6 cellular contexts compared by ENCODE assay signal in the genomic region with DNA sequence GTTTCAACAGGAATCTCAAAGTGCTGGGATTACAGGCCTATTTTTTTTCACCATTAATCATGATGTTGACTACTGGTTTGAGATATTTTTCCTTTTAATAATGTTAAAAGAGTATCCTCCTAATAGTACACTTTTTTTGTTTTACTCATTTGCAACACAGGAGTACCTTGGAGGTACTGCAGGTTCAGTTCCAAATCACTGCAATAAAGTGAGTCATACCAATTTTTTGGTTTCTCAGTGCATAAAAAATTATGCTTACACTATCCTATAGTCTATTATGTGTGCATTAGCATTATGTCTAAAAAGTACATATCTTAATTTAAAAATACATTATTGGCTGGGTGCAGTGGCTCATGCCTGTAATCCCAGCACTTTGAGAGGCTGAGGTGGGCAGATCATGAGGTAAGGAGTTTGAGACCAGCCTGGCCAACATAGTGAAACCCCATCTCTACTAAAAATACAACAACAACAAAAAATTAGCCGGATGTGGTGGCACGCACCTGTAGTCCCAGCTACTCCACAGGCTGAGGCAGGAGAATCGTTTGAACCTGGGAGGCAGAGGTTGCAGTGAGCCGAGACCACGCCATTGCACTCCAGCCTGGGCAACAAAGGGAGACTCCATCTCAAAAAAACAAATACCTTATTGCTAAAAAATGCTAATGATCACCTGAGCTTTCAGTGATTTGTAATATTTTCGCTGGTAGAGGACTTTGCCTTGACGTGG. TPM values are rescaled to one million over a fixed set of nuclear protein-coding genes. Genes with fewer than 3 reads are reported as not detected.
"Had no signal": no experiment of that assay in that cellular context is flagged by ENCODE, and none has a peak within 500 bp of the region (broad histone marks: within the 10 kb centered on the region; RNA-seq: fewer than 3 reads in every experiment).

No MANE protein-coding gene starts in this region.

RNA-seq across cellular contexts. Expression of gene HRCT1, which starts 8.5 kb away (rescaled TPM):
- total RNA-seq: GM23338, H1, H9, K562 had no signal
- polyA plus RNA-seq: GM23338, H1 had no signal

RNA-seq across cellular contexts. Expression of gene SPAAR, which starts 11.8 kb away (rescaled TPM):
- total RNA-seq: GM23338, H1, H9, K562 had no signal
- polyA plus RNA-seq: GM23338, K562 had no signal

RNA-seq across cellular contexts. Expression of gene OR13J1, which starts 27.3 kb away (rescaled TPM):
- total RNA-seq: GM23338, H1, H9, HT-29, IMR-90, K562 had no signal
- polyA plus RNA-seq: H1, IMR-90, K562 had no signal
